Comparison of ENCODE assay signal across 8 cellular contexts in genomic region chr19:11261431-11261901, GRCh38. TPM values are rescaled to one million over a fixed set of nuclear protein-coding genes. Genes with fewer than 3 reads are reported as not detected.
DNase-seq lines count a peak whose midpoint lies in the region; ATAC-seq and TF ChIP-seq lines count a peak whose summit lies in the region.

No MANE protein-coding gene starts in this region.

- H3K4me1 ChIP-seq in HEK293 (ENCODE audit: control insufficient read depth, insufficient read depth, low read length): no peaks in the 10 kb centered on the region; the same call in 1 of the 2 replicates
- peaks cover 4 to 10% of the 10 kb centered on the region in 2 donors for H3K4me1 ChIP-seq in adrenal gland (replicated peaks in 1 of 2)

- H3K9me3 ChIP-seq in HEK293 (ENCODE audit: control insufficient read depth, insufficient read depth, low read depth, low read length): no peaks in the 10 kb centered on the region
- no peaks in the 10 kb centered on the region for H3K9me3 ChIP-seq in adrenal gland (replicated peaks in 1 of 3)

- CTCF ChIA-PET in HEK293 (lab: Yijun Ruan, JAX): interaction anchor here (1.1 kb wide), 1 partner anchor 18 kb away, joined by 8 read pairs; no protein-coding TSS in a partner anchor

- intact Hi-C loops in adrenal gland (cut with DNase I): no loop called here

- H3K36me3 Mint-ChIP-seq in stimulated activated effector memory CD8-positive, alpha-beta T cell treated with anti-CD3 and anti-CD28 coated beads, Interleukin-12 subunit alpha, Interleukin-12 subunit beta, amount 100 ng/mL, for 72 hours: no peaks in the 10 kb centered on the region

- peak overlapping the region; percentile 57 for H3K4me3 ChIP-seq in HEK293 (ENCODE audit: low read depth, low read length)
- H3K4me3 ChIP-seq in adrenal gland: peak overlapping the region in 3 of 4 donors; percentile 82 to 90 (median 89)

- TF ChIP-seq CTCF in HEK293 (tag by site-specific recombination; IDR thresholded peaks at IDR 0.05) (no peak), adrenal gland (IDR thresholded peaks at IDR 0.05) (no peak)

- H3K27ac Mint-ChIP-seq in stimulated activated effector memory CD8-positive, alpha-beta T cell treated with anti-CD3 and anti-CD28 coated beads, Interleukin-12 subunit alpha, Interleukin-12 subunit beta, amount 100 ng/mL, for 72 hours: no peak overlapping the region

- H3K4me1 Mint-ChIP-seq in stimulated activated effector memory CD8-positive, alpha-beta T cell treated with anti-CD3 and anti-CD28 coated beads, Interleukin-12 subunit alpha, Interleukin-12 subunit beta, amount 100 ng/mL, for 72 hours: no peaks in the 10 kb centered on the region

- no peaks in the 10 kb centered on the region for H3K27me3 ChIP-seq in adrenal gland

- ATAC-seq in stimulated activated effector memory CD8-positive, alpha-beta T cell treated with anti-CD3 and anti-CD28 coated beads, Interleukin-12 subunit alpha, Interleukin-12 subunit beta, amount 100 ng/mL, for 72 hours: no peak
- ATAC-seq in HG02970 (IDR thresholded peaks at IDR 0.05; ENCODE audit: low FRiP score, unreplicated experiment) (no peak), GM19395 (IDR thresholded peaks at IDR 0.05; ENCODE audit: unreplicated experiment) (no peak)

- WGBS in adrenal gland, 4 donors: 26 to 67% (median 40%) methylated on average over 1 to 16 of the region's 16 CpGs

- no peak overlapping the region for H3K27ac ChIP-seq in HEK293 (ENCODE audit: extremely low read depth, low read depth, low read length)
- peak overlapping the region in 4 of 5 donors; percentile 65 to 95 (median 75) for H3K27ac ChIP-seq in adrenal gland

- no peaks in the 10 kb centered on the region for H3K36me3 ChIP-seq in HEK293 (ENCODE audit: control insufficient read depth in 2 of 2, insufficient read depth in 1 of 2, low read length in 2 of 2)
- no peaks in the 10 kb centered on the region for H3K36me3 ChIP-seq in adrenal gland (replicated peaks in 1 of 2)

- POLR2A ChIA-PET in HEK293 (lab: Yijun Ruan, JAX): no interaction called here

- H3K9me3 Mint-ChIP-seq in stimulated activated effector memory CD8-positive, alpha-beta T cell treated with anti-CD3 and anti-CD28 coated beads, Interleukin-12 subunit alpha, Interleukin-12 subunit beta, amount 100 ng/mL, for 72 hours: no peaks in the 10 kb centered on the region

- TF ChIP-seq POLR2A in adrenal gland (IDR thresholded peaks at IDR 0.05): no peak

- H3K4me3 Mint-ChIP-seq in stimulated activated effector memory CD8-positive, alpha-beta T cell treated with anti-CD3 and anti-CD28 coated beads, Interleukin-12 subunit alpha, Interleukin-12 subunit beta, amount 100 ng/mL, for 72 hours: peak overlapping the region; percentile 63

- no peak for DNase-seq in adrenal gland
- peak; percentile 46 for DNase-seq in iPS-NIHi7 (ENCODE audit: extremely low spot score)
- DNase-seq in stimulated activated effector memory CD8-positive, alpha-beta T cell treated with anti-CD3 and anti-CD28 coated beads, Interleukin-12 subunit alpha, Interleukin-12 subunit beta, amount 100 ng/mL, for 72 hours (ENCODE audit: low spot score in 2 of 2): no peak
- no peak for DNase-seq in NCI-H748 (lab: John Stamatoyannopoulos, UW; ENCODE audit: unreplicated experiment)
- DNase-seq in NCI-H510A treated with DMSO at 0.1 percent for 48 hours (lab: John Stamatoyannopoulos, UW): no peak

TF ChIP-seq in HEK293, 187 proteins besides CTCF, POLR2A, EP300 and RAD21 (continues in another document):
- no peak for TF ChIP-seq KLF7 (tag by site-specific recombination; IDR thresholded peaks at IDR 0.05; ENCODE audit: borderline replicate concordance)
- peak; percentile 53 for TF ChIP-seq ZNF398 (tag by site-specific recombination; IDR thresholded peaks at IDR 0.05)
- TF ChIP-seq ZNF600 (tag by site-specific recombination; IDR thresholded peaks at IDR 0.05): no peak
- no peak for TF ChIP-seq RBAK (tag by site-specific recombination; IDR thresholded peaks at IDR 0.05)
- no peak for TF ChIP-seq PRDM2 (tag by site-specific recombination; IDR thresholded peaks at IDR 0.05; ENCODE audit: borderline replicate concordance)
- no peak for TF ChIP-seq ZSCAN5A (tag by site-specific recombination; IDR thresholded peaks at IDR 0.05)
- TF ChIP-seq ZNF624 (tag by site-specific recombination; IDR thresholded peaks at IDR 0.05): no peak
- TF ChIP-seq ZNF692 (tag by site-specific recombination; IDR thresholded peaks at IDR 0.05): no peak
- no peak for TF ChIP-seq ZNF596 (tag by site-specific recombination; IDR thresholded peaks at IDR 0.05)

RNA-seq across cellular contexts. Expression of gene DOCK6, which starts 0.9 kb away (rescaled TPM):
- 100 to 1,000 TPM in 1 of 8 donors, 10 to 100 TPM in 7; 31.5 to 101 (median 38.3) TPM for total RNA-seq in adrenal gland
- polyA plus RNA-seq in adrenal gland: 100 to 1,000 TPM in 1 of 3 donors, 10 to 100 TPM in 1, 1 to 10 TPM in 1; 4.5 to 152 (median 77.1) TPM

RNA-seq across cellular contexts. Expression of gene ANGPTL8, which starts 22.0 kb away (rescaled TPM):
- total RNA-seq in adrenal gland: 1 to 10 TPM in 2 of 8 donors, under 1 TPM in 3, not detected in 3; 0.39 to 1.8 (median 0.69) TPM
- polyA plus RNA-seq in adrenal gland: 10 to 100 TPM in 1 of 3 donors, 1 to 10 TPM in 1, not detected in 1; 4.2 to 10.0 TPM

RNA-seq across cellular contexts. Expression of gene TSPAN16, which starts 34.5 kb away (rescaled TPM):
- not detected for total RNA-seq in adrenal gland
- not detected for polyA plus RNA-seq in adrenal gland
